In the genomic region with DNA sequence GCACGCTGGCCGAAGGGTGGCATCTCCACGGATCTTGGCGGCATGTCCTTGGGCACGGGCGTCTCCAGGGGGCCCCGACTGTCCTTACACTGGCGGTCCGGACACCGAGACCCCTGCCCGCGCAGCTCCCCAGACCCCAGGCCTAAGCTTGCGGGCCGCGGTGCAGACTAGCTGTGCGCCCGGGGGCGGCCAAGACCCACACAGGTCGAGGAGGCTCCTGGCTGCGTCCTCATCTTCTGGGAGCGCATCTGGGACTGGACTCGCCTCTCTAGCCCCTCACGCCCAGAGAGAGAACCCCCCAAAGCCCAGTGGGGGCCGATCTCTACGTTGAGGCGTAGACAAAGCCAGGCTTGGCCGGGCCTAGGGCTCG, we compare ENCODE assay signal across 1 cellular context.
TF ChIP-seq lines count a peak whose summit lies in the region.

No MANE protein-coding gene starts in this region.

TF ChIP-seq in SK-N-SH, 30 proteins besides CTCF, POLR2A, EP300 and RAD21 (continued from another document):
- TF ChIP-seq, protein P1, sequence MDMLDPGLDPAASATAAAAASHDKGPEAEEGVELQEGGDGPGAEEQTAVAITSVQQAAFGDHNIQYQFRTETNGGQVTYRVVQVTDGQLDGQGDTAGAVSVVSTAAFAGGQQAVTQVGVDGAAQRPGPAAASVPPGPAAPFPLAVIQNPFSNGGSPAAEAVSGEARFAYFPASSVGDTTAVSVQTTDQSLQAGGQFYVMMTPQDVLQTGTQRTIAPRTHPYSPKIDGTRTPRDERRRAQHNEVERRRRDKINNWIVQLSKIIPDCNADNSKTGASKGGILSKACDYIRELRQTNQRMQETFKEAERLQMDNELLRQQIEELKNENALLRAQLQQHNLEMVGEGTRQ (IDR thresholded peaks at IDR 0.05; ENCODE audit: borderline replicate concordance, low read depth, low read length): no peak
- TF ChIP-seq SMC3 (IDR thresholded peaks at IDR 0.05; ENCODE audit: low read depth, low read length): no peak
- TF ChIP-seq, protein P2, sequence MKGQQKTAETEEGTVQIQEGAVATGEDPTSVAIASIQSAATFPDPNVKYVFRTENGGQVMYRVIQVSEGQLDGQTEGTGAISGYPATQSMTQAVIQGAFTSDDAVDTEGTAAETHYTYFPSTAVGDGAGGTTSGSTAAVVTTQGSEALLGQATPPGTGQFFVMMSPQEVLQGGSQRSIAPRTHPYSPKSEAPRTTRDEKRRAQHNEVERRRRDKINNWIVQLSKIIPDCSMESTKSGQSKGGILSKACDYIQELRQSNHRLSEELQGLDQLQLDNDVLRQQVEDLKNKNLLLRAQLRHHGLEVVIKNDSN (IDR thresholded peaks at IDR 0.05; ENCODE audit: borderline replicate concordance, low read depth): no peak
- TF ChIP-seq MEF2A (IDR thresholded peaks at IDR 0.05; ENCODE audit: borderline replicate concordance, low read depth): no peak
- TF ChIP-seq, protein P3, sequence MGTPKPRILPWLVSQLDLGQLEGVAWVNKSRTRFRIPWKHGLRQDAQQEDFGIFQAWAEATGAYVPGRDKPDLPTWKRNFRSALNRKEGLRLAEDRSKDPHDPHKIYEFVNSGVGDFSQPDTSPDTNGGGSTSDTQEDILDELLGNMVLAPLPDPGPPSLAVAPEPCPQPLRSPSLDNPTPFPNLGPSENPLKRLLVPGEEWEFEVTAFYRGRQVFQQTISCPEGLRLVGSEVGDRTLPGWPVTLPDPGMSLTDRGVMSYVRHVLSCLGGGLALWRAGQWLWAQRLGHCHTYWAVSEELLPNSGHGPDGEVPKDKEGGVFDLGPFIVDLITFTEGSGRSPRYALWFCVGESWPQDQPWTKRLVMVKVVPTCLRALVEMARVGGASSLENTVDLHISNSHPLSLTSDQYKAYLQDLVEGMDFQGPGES (IDR thresholded peaks at IDR 0.05; ENCODE audit: low read depth, low read length): no peak
- TF ChIP-seq TAF1 (IDR thresholded peaks at IDR 0.05; ENCODE audit: borderline replicate concordance, low read depth, low read length): no peak
- TF ChIP-seq TCF12 (IDR thresholded peaks at IDR 0.05): no peak
- TF ChIP-seq, protein P4, sequence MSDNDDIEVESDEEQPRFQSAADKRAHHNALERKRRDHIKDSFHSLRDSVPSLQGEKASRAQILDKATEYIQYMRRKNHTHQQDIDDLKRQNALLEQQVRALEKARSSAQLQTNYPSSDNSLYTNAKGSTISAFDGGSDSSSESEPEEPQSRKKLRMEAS (IDR thresholded peaks at IDR 0.05; ENCODE audit: low read depth): no peak
- no peak for TF ChIP-seq FOSL2 (IDR thresholded peaks at IDR 0.05; ENCODE audit: borderline replicate concordance, low read depth)
- TF ChIP-seq, protein P5, sequence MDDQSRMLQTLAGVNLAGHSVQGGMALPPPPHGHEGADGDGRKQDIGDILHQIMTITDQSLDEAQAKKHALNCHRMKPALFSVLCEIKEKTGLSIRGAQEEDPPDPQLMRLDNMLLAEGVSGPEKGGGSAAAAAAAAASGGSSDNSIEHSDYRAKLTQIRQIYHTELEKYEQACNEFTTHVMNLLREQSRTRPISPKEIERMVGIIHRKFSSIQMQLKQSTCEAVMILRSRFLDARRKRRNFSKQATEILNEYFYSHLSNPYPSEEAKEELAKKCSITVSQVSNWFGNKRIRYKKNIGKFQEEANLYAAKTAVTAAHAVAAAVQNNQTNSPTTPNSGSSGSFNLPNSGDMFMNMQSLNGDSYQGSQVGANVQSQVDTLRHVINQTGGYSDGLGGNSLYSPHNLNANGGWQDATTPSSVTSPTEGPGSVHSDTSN (IDR thresholded peaks at IDR 0.05): no peak
- no peak for TF ChIP-seq FOXJ3 (CRISPR knock-in tag; IDR thresholded peaks at IDR 0.05)
- no peak for TF ChIP-seq MXI1 (IDR thresholded peaks at IDR 0.05; ENCODE audit: low read depth, low read length)
- no peak for TF ChIP-seq RFX5 (IDR thresholded peaks at IDR 0.05; ENCODE audit: low read length)
- no peak for TF ChIP-seq EZH2phosphoT487 (IDR thresholded peaks at IDR 0.05; ENCODE audit: borderline replicate concordance, low read depth)
TF ChIP-seq in SK-N-SH: peak in this region for 0.
